8 cellular contexts compared by ENCODE assay signal in the genomic region with DNA sequence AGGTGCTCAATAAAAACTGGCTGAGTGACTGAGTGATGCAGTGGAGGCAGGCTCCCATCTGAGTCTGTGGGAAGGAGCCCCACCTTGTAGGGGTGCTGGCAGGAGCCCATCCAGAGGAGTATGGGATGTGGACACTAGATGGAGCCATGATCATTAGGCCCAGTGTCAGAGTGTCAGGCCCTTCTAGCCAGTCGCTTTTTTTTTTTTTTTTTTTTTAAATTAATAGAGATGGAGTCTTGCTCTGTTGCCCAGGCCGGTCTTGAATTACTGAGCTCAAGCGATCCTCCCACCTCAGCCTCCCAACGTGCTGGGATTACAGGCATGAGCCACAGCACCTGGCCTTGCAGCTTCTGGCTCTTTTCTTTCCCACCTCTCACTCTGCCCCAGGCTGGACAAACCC.
A peak's percentile ranks its signal among the peaks of the same experiment; 100 is the strongest.
DNase-seq lines count a peak whose midpoint lies in the region; ATAC-seq and TF ChIP-seq lines count a peak whose summit lies in the region.

No MANE protein-coding gene starts in this region.

- intact Hi-C loops in posterior cingulate gyrus (cut with DNase I) = loop anchor here (5.0 kb wide), 1 partner anchor 230 kb away; no protein-coding TSS in a partner anchor

- peak; percentile 67 for TF ChIP-seq CTCF in LNCAP (IDR thresholded peaks at IDR 0.05)

- peak; percentile 70 for ATAC-seq in GM21528 (IDR thresholded peaks at IDR 0.05; ENCODE audit: low FRiP score, unreplicated experiment)
- ATAC-seq in HG03442 (IDR thresholded peaks at IDR 0.05; ENCODE audit: unreplicated experiment) = no peak

- peak; percentile 92 for DNase-seq in DMS53 (lab: John Stamatoyannopoulos, UW)
- DNase-seq in activated naive CD4-positive, alpha-beta T cell treated with anti-CD3 and anti-CD28 coated beads, Interleukin-2, amount 50 U/mL, for 16 hours = peak; percentile 46
- DNase-seq in globus pallidus (ENCODE audit: low spot score) = peak; percentile 82
- DNase-seq in posterior cingulate gyrus = peak in 6 of 10 donors; percentile 31 to 91 (median 62)

- TF ChIP-seq POLR2A in Raji (IDR thresholded peaks at IDR 0.05; ENCODE audit: insufficient read depth, low read depth, low read length) = peak; percentile 33; the same call in 1 of the 2 replicates
